ENCODE assay signal across 8 cellular contexts in genomic region chr6:90103056-90103793, GRCh38.
DNase-seq lines count a peak whose midpoint lies in the region; ATAC-seq and TF ChIP-seq lines count a peak whose summit lies in the region.

No MANE protein-coding gene starts in this region.

- H3K9me2 ChIP-seq in MM.1S (replicated peaks; ENCODE audit: insufficient read depth, low read length): no peaks in the 10 kb centered on the region

- H4K20me1 ChIP-seq in MM.1S (ENCODE audit: insufficient read depth, low read length): no peaks in the 10 kb centered on the region

- no peak overlapping the region for H3K4me3 Mint-ChIP-seq in mesothelial cell of epicardium

- peaks cover 14% of the 10 kb centered on the region; the same call in 1 of the 2 replicates for H3F3A ChIP-seq in MM.1S (ENCODE audit: insufficient read depth, low read length)

- H3K36me3 ChIP-seq in MM.1S (replicated peaks; ENCODE audit: insufficient read depth, low read length) (no peaks in the 10 kb centered on the region), duodenal mucosa (ENCODE audit: control insufficient read depth in 1 of 2, insufficient read depth in 2 of 2, low read length in 2 of 2) (no peaks in the 10 kb centered on the region), H7 (replicated peaks; ENCODE audit: control insufficient read depth, insufficient read depth, low read length) (no peaks in the 10 kb centered on the region)

- H3K4me3 ChIP-seq in MM.1S (ENCODE audit: low read length): peak overlapping the region; percentile 63
- H3K4me3 ChIP-seq in duodenal mucosa (ENCODE audit: low read depth in 1 of 2, low read length in 2 of 2): peak overlapping the region; percentile 45 to 50
- no peak overlapping the region for H3K4me3 ChIP-seq in H7 (ENCODE audit: insufficient read depth, low read depth, low read length)

- no peaks in the 10 kb centered on the region for H3K9me3 ChIP-seq in MM.1S (replicated peaks; ENCODE audit: insufficient read depth, low read length)
- no peaks in the 10 kb centered on the region for H3K9me3 ChIP-seq in duodenal mucosa (ENCODE audit: control insufficient read depth in 1 of 2, low read length in 2 of 2)

- TF ChIP-seq CTCF in MM.1S (IDR thresholded peaks at IDR 0.05; ENCODE audit: low read length): no peak
- no peak for TF ChIP-seq CTCF in mesothelial cell of epicardium (IDR thresholded peaks at IDR 0.05; ENCODE audit: unreplicated experiment)

- DNase-seq in MM.1S (peak; percentile 63), NCI-H1105 (lab: John Stamatoyannopoulos, UW) (no peak), mesothelial cell of epicardium (ENCODE audit: low spot score in 2 of 2, unreplicated experiment in 2 of 2) (no peak), H7 (no peak), midbrain (lab: John Stamatoyannopoulos, UW) (no peak)

- no peaks in the 10 kb centered on the region for H3K27me3 ChIP-seq in MM.1S (replicated peaks; ENCODE audit: insufficient read depth, low read length)
- no peaks in the 10 kb centered on the region for H3K27me3 ChIP-seq in duodenal mucosa (ENCODE audit: control insufficient read depth in 1 of 2, insufficient read depth in 2 of 2, low read length in 2 of 2)
- H3K27me3 ChIP-seq in H7 (ENCODE audit: control insufficient read depth, insufficient read depth, low read length): no peaks in the 10 kb centered on the region

- H3K4me2 ChIP-seq in MM.1S (ENCODE audit: low read depth, low read length): peak overlapping the region; percentile 86

- no peak overlapping the region for H2AFZ ChIP-seq in MM.1S (ENCODE audit: low read length)

- peak overlapping the region; percentile 89 for H3K27ac ChIP-seq in MM.1S (ENCODE audit: low read length)
- no peak overlapping the region for H3K27ac ChIP-seq in duodenal mucosa (ENCODE audit: low read depth, low read length)

- H3K4me1 ChIP-seq in MM.1S (ENCODE audit: low read length): peaks cover 27% of the 10 kb centered on the region
- H3K4me1 ChIP-seq in duodenal mucosa (ENCODE audit: control insufficient read depth in 1 of 2, insufficient read depth in 2 of 2, low read length in 2 of 2): no peaks in the 10 kb centered on the region

- peaks cover 11% of the 10 kb centered on the region for H3K4me1 Mint-ChIP-seq in mesothelial cell of epicardium

- H3K27me3 Mint-ChIP-seq in mesothelial cell of epicardium (ENCODE audit: low read depth): no peaks in the 10 kb centered on the region

- ATAC-seq in GM18517 (IDR thresholded peaks at IDR 0.05; ENCODE audit: unreplicated experiment) (peak; percentile 71), GM21723 (IDR thresholded peaks at IDR 0.05; ENCODE audit: unreplicated experiment) (peak; percentile 80)

- no peaks in the 10 kb centered on the region for H3K79me2 ChIP-seq in MM.1S (ENCODE audit: low read length)

- H3K9ac ChIP-seq in MM.1S (ENCODE audit: low read length): peak overlapping the region; percentile 69
- no peak overlapping the region for H3K9ac ChIP-seq in duodenal mucosa (ENCODE audit: low read depth in 1 of 2, low read length in 2 of 2)

- peaks cover 9% of the 10 kb centered on the region for H3K9me3 Mint-ChIP-seq in mesothelial cell of epicardium

- no peak overlapping the region for H3K27ac Mint-ChIP-seq in mesothelial cell of epicardium

- H3K36me3 Mint-ChIP-seq in mesothelial cell of epicardium: peaks cover 2% of the 10 kb centered on the region
